Comparison of ENCODE assay signal across 8 cellular contexts in the genomic region with DNA sequence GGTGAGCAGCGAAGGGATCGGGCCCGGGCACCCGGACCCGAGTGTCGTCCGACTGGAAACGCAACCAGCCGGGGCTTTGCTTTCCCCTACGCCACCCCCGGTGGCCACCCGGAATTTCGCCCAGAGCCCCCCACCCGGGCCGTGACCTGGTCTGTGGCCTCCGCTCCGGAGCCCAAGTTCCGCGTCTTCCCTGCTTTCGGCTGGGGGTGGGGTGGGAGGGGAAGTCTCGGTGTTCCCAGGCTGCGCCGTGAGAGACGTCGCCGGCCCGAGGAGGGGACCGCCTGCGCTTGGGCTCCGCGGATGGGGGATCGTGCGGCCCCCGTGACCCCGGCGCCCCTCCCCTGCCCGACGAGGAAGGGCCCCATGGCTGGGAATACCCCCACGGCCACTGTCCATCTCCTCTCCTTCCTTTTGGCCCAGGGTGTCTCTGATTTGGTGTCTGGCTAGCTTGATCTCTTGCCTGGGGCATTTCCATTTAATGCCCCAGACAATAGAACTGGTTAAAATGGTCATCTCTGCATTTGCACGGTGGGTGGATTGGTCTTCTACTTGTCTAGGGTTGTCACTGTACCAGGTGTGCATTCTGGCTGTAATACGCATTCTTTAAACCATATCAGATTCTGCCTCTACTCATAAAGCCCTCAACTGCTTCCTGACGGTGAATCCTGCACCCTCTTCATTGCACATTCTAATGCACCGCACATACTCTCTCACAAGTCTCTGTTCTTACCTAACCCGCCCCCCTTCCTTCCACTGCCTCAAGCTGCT. TPM values are rescaled to one million over a fixed set of nuclear protein-coding genes. Genes with fewer than 3 reads are reported as not detected.
DNase-seq lines count a peak whose midpoint lies in the region; ATAC-seq and TF ChIP-seq lines count a peak whose summit lies in the region.

No MANE protein-coding gene starts in this region.

- peaks cover 0 to 7% of the 10 kb centered on the region in 2 donors for H3K36me3 Mint-ChIP-seq in CD4-positive, alpha-beta memory T cell

- ATAC-seq in GM21576 (IDR thresholded peaks at IDR 0.05; ENCODE audit: unreplicated experiment) (peak; percentile 1), GM21526 (IDR thresholded peaks at IDR 0.05; ENCODE audit: low FRiP score, unreplicated experiment) (no peak)

- no peaks in the 10 kb centered on the region for H3K36me3 ChIP-seq in CD4-positive, alpha-beta memory T cell (ENCODE audit: insufficient read depth, low read length)
- H3K36me3 ChIP-seq in left ventricle myocardium inferior (no peaks in the 10 kb centered on the region), ovary (no peaks in the 10 kb centered on the region)

- H3K9me3 ChIP-seq in CD4-positive, alpha-beta memory T cell (ENCODE audit: control insufficient read depth in 1 of 2, low read length in 2 of 2), result no peaks in the 10 kb centered on the region
- H3K9me3 ChIP-seq in left ventricle myocardium inferior (replicated peaks), result no peaks in the 10 kb centered on the region
- H3K9me3 ChIP-seq in ovary, result no peaks in the 10 kb centered on the region

- peak overlapping the region; percentile 90 to 99 (median 94) for H3K4me3 Mint-ChIP-seq in CD4-positive, alpha-beta memory T cell

- TF ChIP-seq CTCF in left ventricle myocardium inferior (IDR thresholded peaks at IDR 0.05; ENCODE audit: borderline replicate concordance), result no peak
- TF ChIP-seq CTCF in ovary (IDR thresholded peaks at IDR 0.05), result no peak

- no peak for TF ChIP-seq EP300 in ovary (IDR thresholded peaks at IDR 0.05)

- H3K27me3 Mint-ChIP-seq in CD4-positive, alpha-beta memory T cell, result no peaks in the 10 kb centered on the region

- intact Hi-C loops in CD4-positive, alpha-beta memory T cell (cut with micrococcal nuclease), result loop anchor here (1.0 to 10.0 kb wide), 7 partner anchors 163 to 689 kb away; a partner anchor contains a TSS
- intact Hi-C loops in left ventricle myocardium inferior (cut with micrococcal nuclease), result loop anchor here (5.0 kb wide), 1 partner anchor 174 kb away; no protein-coding TSS in a partner anchor
- intact Hi-C loops in ovary (cut with DNase I), result loop anchor here (2.0 to 10.0 kb wide), 5 partner anchors 132 to 174 kb away; a partner anchor contains a TSS

- DNase-seq in CD4-positive, alpha-beta memory T cell, result peak in 4 of 5 donors; percentile 25 to 52 (median 31)
- DNase-seq in NCI-H345 (lab: John Stamatoyannopoulos, UW) (peak; percentile 52), left ventricle myocardium inferior (no peak), ovary (peak in 2 of 5 donors; percentile 60 to 76)
- no peak for DNase-seq in effector CD4-positive, alpha-beta T cell

- peak overlapping the region; percentile 66 to 75 for H3K4me3 ChIP-seq in CD4-positive, alpha-beta memory T cell (ENCODE audit: low read length in 2 of 2)
- H3K4me3 ChIP-seq in left ventricle myocardium inferior (peak overlapping the region; percentile 84), ovary (peak overlapping the region; percentile 66)

- no peaks in the 10 kb centered on the region for H3K27me3 ChIP-seq in CD4-positive, alpha-beta memory T cell (ENCODE audit: insufficient read depth, low read length)
- no peaks in the 10 kb centered on the region for H3K27me3 ChIP-seq in left ventricle myocardium inferior (ENCODE audit: low read depth)
- no peaks in the 10 kb centered on the region for H3K27me3 ChIP-seq in ovary

- peaks cover 12 to 37% (median 18%) of the 10 kb centered on the region in 4 donors for H3K4me1 Mint-ChIP-seq in CD4-positive, alpha-beta memory T cell

- peak overlapping the region; percentile 85 for H3K27ac ChIP-seq in CD4-positive, alpha-beta memory T cell (ENCODE audit: low read depth, low read length)
- H3K27ac ChIP-seq in angular gyrus (ENCODE audit: low read depth, low read length), result peak overlapping the region; percentile 84
- peak overlapping the region; percentile 95 for H3K27ac ChIP-seq in left ventricle myocardium inferior (replicated peaks)
- peak overlapping the region; percentile 98 to 100 for H3K27ac ChIP-seq in ovary

- POLR2A ChIA-PET in CD4-positive, alpha-beta memory T cell (lab: Charles Lee; ENCODE audit: partially characterized antibody), result interaction anchor here (0.6 to 3.6 kb wide), 4 partner anchors 12 to 174 kb away, joined by 3 to 16 read pairs (median 6); a partner anchor contains a TSS

- H3K4me1 ChIP-seq in CD4-positive, alpha-beta memory T cell (ENCODE audit: insufficient read depth, low read length), result peaks cover 24% of the 10 kb centered on the region
- H3K4me1 ChIP-seq in left ventricle myocardium inferior (peaks cover 62% of the 10 kb centered on the region), ovary (ENCODE audit: insufficient read depth) (peaks cover 3% of the 10 kb centered on the region)

- CTCF ChIA-PET in CD4-positive, alpha-beta memory T cell (lab: Charles Lee; ENCODE audit: partially characterized antibody), result interaction anchor here (0.8 to 4.3 kb wide), 7 partner anchors 10 to 174 kb away, joined by 3 to 50 read pairs (median 6); a partner anchor contains a TSS

- WGBS in ovary, 3 donors, result 1 to 2% (median 1%) methylated on average over 26 to 44 of the region's 44 CpGs

- TF ChIP-seq POLR2A in ovary (IDR thresholded peaks at IDR 0.05), result no peak

- H3K9me3 Mint-ChIP-seq in CD4-positive, alpha-beta memory T cell, result no peaks in the 10 kb centered on the region

- H3K27ac Mint-ChIP-seq in CD4-positive, alpha-beta memory T cell, result peak overlapping the region; percentile 91 to 99 (median 97)

RNA-seq across cellular contexts. Expression of a gene that starts 0.8 kb away (rescaled TPM):
- 10 to 100 TPM; 12.8 to 13.8 TPM for total RNA-seq in CD4-positive, alpha-beta memory T cell
- under 1 TPM; 0.04 to 0.38 TPM for polyA plus RNA-seq in CD4-positive, alpha-beta memory T cell
- 16.3 TPM for total RNA-seq in left ventricle myocardium inferior
- total RNA-seq in ovary, result 10 to 100 TPM; 16.0 to 50.5 (median 27.4) TPM
- 10 to 100 TPM; 13.7 to 26.8 TPM for polyA plus RNA-seq in ovary

Comparison
In these comparisons a context has a peak if more than half of its experiments do, and no peak if none do; other contexts are left out.
1. DNase-seq: peak in CD4-positive, alpha-beta memory T cell (4 of 5) and NCI-H345 (single experiment); none in left ventricle myocardium inferior (single experiment) and effector CD4-positive, alpha-beta T cell (single experiment).
2. Peak in every context shown above with its lines, with median percentiles within 50 percentile points of each other: H3K27ac ChIP-seq and H3K4me3 ChIP-seq.